ENCODE assay signal across 9 cellular contexts in genomic region chr1:76901158-76901767, GRCh38. TPM values are rescaled to one million over a fixed set of nuclear protein-coding genes. Genes with fewer than 3 reads are reported as not detected.
DNase-seq lines count a peak whose midpoint lies in the region; ATAC-seq and TF ChIP-seq lines count a peak whose summit lies in the region.
"Had no signal": no experiment of that assay in that cellular context is flagged by ENCODE, and none has a peak within 500 bp of the region (broad histone marks: within the 10 kb centered on the region; RNA-seq: fewer than 3 reads in every experiment).

No MANE protein-coding gene starts in this region.

- H3K4me3 ChIP-seq in AG04450 (ENCODE audit: low read depth, low read length) (no peak overlapping the region), HCT116 (replicated peaks in 1 of 2; ENCODE audit: low read depth in 1 of 2, low read length in 2 of 2) (no peak overlapping the region)

- H3K27me3 Mint-ChIP-seq in natural killer cell (ENCODE audit: low read depth in 2 of 2) = peaks cover 3 to 7% of the 10 kb centered on the region in 2 donors

- no peak overlapping the region for H3K4me2 ChIP-seq in HCT116 (ENCODE audit: low read length)

- TF ChIP-seq RAD21 in HCT116 (IDR thresholded peaks at IDR 0.05; ENCODE audit: low read depth) = peak; percentile 69

- POLR2A ChIA-PET in AG04450 (lab: Yijun Ruan, JAX) (no interaction called here), HCT116 (lab: Charles Lee) (no interaction called here)

- H3K9me2 ChIP-seq in HCT116 (ENCODE audit: insufficient read depth) = no peaks in the 10 kb centered on the region

- H3K4me3 Mint-ChIP-seq in natural killer cell = no peak overlapping the region
- H3K4me3 Mint-ChIP-seq: memory B cell had no signal

- no peaks in the 10 kb centered on the region for H3K27me3 ChIP-seq in AG04450 (ENCODE audit: control insufficient read depth, insufficient read depth, low read length)
- no peaks in the 10 kb centered on the region for H3K27me3 ChIP-seq in HCT116 (ENCODE audit: insufficient read depth, low read length)

- peak overlapping the region; percentile 88 for H2AFZ ChIP-seq in HCT116 (ENCODE audit: low read depth, low read length, poor library complexity, severe bottlenecking)

- CTCF ChIA-PET in AG04450 (lab: Charles Lee) = interaction anchor here (1.5 kb wide), 1 partner anchor 225 kb away, joined by 5 read pairs; no protein-coding TSS in a partner anchor
- CTCF ChIA-PET in HCT116 (lab: Charles Lee) = no interaction called here

- no peaks in the 10 kb centered on the region for H4K20me1 ChIP-seq in HCT116 (ENCODE audit: insufficient read depth)

- no peaks in the 10 kb centered on the region for H3K4me1 ChIP-seq in HCT116 (ENCODE audit: control insufficient read depth in 1 of 2, insufficient read depth in 2 of 2, low read length in 2 of 2)

- no peaks in the 10 kb centered on the region for H3K36me3 ChIP-seq in HCT116 (ENCODE audit: control insufficient read depth in 1 of 2, insufficient read depth in 2 of 2, low read length in 2 of 2)

- BruUV-seq in HCT116 (replicated peaks; lab: Mats Ljungman, UMichigan) = no TSS peak

- H3K9ac ChIP-seq in HCT116 (ENCODE audit: low read length) = no peak overlapping the region

- no peak for TF ChIP-seq POLR2A in HCT116 (IDR thresholded peaks at IDR 0.05; ENCODE audit: borderline replicate concordance, extremely low read depth, insufficient read depth, insufficient read length)

- peak; percentile 15 for DNase-seq in AG04450 (ENCODE audit: low read depth, low spot score)
- DNase-seq in HCT116 (ENCODE audit: low read depth, low spot score) = peak; percentile 54
- peak; percentile 67 for DNase-seq in LHCN-M2 (ENCODE audit: low read depth)
- peak; percentile 12 for DNase-seq in SK-N-DZ (ENCODE audit: low spot score)
- peak; percentile 3 for DNase-seq in effector CD4-positive, alpha-beta T cell
- DNase-seq in natural killer cell = no peak
- DNase-seq in DMS79 (lab: John Stamatoyannopoulos, UW) = no peak

- ATAC-seq in HCT116 (peak; percentile 100), natural killer cell (peak; percentile 57 to 84 (median 63))

- no peaks in the 10 kb centered on the region for H3K9me3 Mint-ChIP-seq in natural killer cell

- H3K9me3 ChIP-seq in AG04450 (ENCODE audit: control insufficient read depth, insufficient read depth, low read length) (no peaks in the 10 kb centered on the region), HCT116 (ENCODE audit: control insufficient read depth in 1 of 2, insufficient read depth in 1 of 2, low read depth in 1 of 2, low read length in 2 of 2) (no peaks in the 10 kb centered on the region)

- H3K4me1 Mint-ChIP-seq in natural killer cell = no peaks in the 10 kb centered on the region
- H3K4me1 Mint-ChIP-seq: memory B cell had no signal

- RAD21 ChIA-PET in HCT116 (lab: Charles Lee; ENCODE audit: low non-redundant PET in 1 of 2, low total read pairs in 2 of 2, uncharacterized antibody in 2 of 2, unreplicated experiment in 2 of 2) = no interaction called here

- H3K27ac ChIP-seq in AG04450 (ENCODE audit: low read depth, low read length) = no peak overlapping the region
- H3K27ac ChIP-seq in HCT116 (ENCODE audit: low read depth, low read length) = no peak overlapping the region

- TF ChIP-seq CTCF in AG04450 (IDR thresholded peaks at IDR 0.05; ENCODE audit: low read depth, low read length) (peak; percentile 94), GM12872 (IDR thresholded peaks at IDR 0.05; ENCODE audit: insufficient read depth, low read depth, low read length) (peak; percentile 86), HCT116 (IDR thresholded peaks at IDR 0.05 in 2 of 3, conservative IDR thresholded peaks at IDR 0.05 in 1 of 3; ENCODE audit: borderline replicate concordance in 1 of 3, insufficient read depth in 1 of 3, low read depth in 2 of 3, low read length in 2 of 3) (peak; percentile 50 to 90 (median 86); a peak in 5 of 6 replicates), natural killer cell (IDR thresholded peaks at IDR 0.05) (peak; percentile 49)

- H3K36me3 Mint-ChIP-seq in natural killer cell = no peaks in the 10 kb centered on the region
- H3K36me3 Mint-ChIP-seq: memory B cell had no signal

- intact Hi-C loops in HCT116 (cut with micrococcal nuclease) (loop anchor here (1.0 to 5.0 kb wide), 2 partner anchors 225 to 749 kb away; no protein-coding TSS in a partner anchor), natural killer cell (cut with micrococcal nuclease) (loop anchor here (5.0 kb wide), 1 partner anchor 241 kb away; no protein-coding TSS in a partner anchor)

- no peak overlapping the region for H3K27ac Mint-ChIP-seq in natural killer cell
- H3K27ac Mint-ChIP-seq: memory B cell had no signal

- no peaks in the 10 kb centered on the region for H3K79me2 ChIP-seq in HCT116 (ENCODE audit: insufficient read depth, low read length)

TF ChIP-seq in HCT116, 20 proteins besides CTCF, POLR2A, EP300 and RAD21:
- peak; percentile 53 for TF ChIP-seq ELF1 (IDR thresholded peaks at IDR 0.05; ENCODE audit: borderline replicate concordance, low read depth)
- TF ChIP-seq, protein P1, sequence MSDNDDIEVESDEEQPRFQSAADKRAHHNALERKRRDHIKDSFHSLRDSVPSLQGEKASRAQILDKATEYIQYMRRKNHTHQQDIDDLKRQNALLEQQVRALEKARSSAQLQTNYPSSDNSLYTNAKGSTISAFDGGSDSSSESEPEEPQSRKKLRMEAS (IDR thresholded peaks at IDR 0.05) = no peak
- peak; percentile 73; the same call in 1 of the 2 replicates for TF ChIP-seq CBX3 (IDR thresholded peaks at IDR 0.05; ENCODE audit: low read depth)
TF ChIP-seq in HCT116: peak in this region for 2.

RNA-seq across cellular contexts. Expression of gene ST6GALNAC5, which starts 34.0 kb away (rescaled TPM):
- polyA plus RNA-seq in AG04450 (2011; rRNA removed) = 1.4 and 1.6 TPM in 2 replicates
- polyA minus RNA-seq in AG04450 (2011; rRNA and poly(A)+ RNA removed) = 2.0 and 2.4 TPM in 2 replicates
- total RNA-seq in HCT116 (2021; ENCODE audit: unreplicated experiment) = 1.2 TPM
- polyA plus RNA-seq in HCT116 (2012) = 3.4 and 3.5 TPM in 2 replicates
- total RNA-seq in LHCN-M2 (2014; rRNA removed) = 7.3 and 13.1 TPM in 2 replicates
- polyA plus RNA-seq in LHCN-M2 (2012) = 3.7 TPM
- polyA plus RNA-seq in SK-N-DZ (2014; cell fraction: cytosol; rRNA removed) = 30.3 and 31.0 TPM in 2 replicates
- polyA plus RNA-seq in SK-N-DZ (2014; cell fraction: nucleus; rRNA removed) = 15.5 and 19.3 TPM in 2 replicates
- not detected for total RNA-seq in natural killer cell

Comparison
In these comparisons a context has a peak if more than half of its experiments do, and no peak if none do; other contexts are left out.
1. DNase-seq: peak in AG04450 (single experiment), HCT116 (single experiment), LHCN-M2 (single experiment), SK-N-DZ (single experiment) and effector CD4-positive, alpha-beta T cell (single experiment); none in natural killer cell (single experiment) and DMS79 (single experiment).
2. Peak in every context shown above with its lines, with median percentiles within 50 percentile points of each other: CTCF ChIP-seq.